In genomic region chr6:3156184-3157119, GRCh38 we compare ENCODE assay signal across 8 cellular contexts. TPM values are rescaled to one million over a fixed set of nuclear protein-coding genes. Genes with fewer than 3 reads are reported as not detected.
DNase-seq lines count a peak whose midpoint lies in the region; TF ChIP-seq lines count a peak whose summit lies in the region.
"Not testable (repeated sequence)": the region's sequence is repeated elsewhere in the genome, so short reads cannot be mapped to it uniquely, and the experiment has no call there.

No MANE protein-coding gene starts in this region.

- not testable (repeated sequence) for H3K9me3 Mint-ChIP-seq in MCF 10A (ENCODE audit: unreplicated experiment)

- DNase-seq in CD1c-positive myeloid dendritic cell (ENCODE audit: extremely low spot score) (peak; percentile 11), NCI-H345 (lab: John Stamatoyannopoulos, UW) (peak; percentile 3), MCF 10A (ENCODE audit: unreplicated experiment) (peak; percentile 21), head of caudate nucleus (peak in 38 of 42 donors; percentile 5 to 64 (median 37))
- not testable (repeated sequence) for DNase-seq in HFF-Myc (ENCODE audit: extremely low read depth, low read depth)
- peak; percentile 9 for DNase-seq in activated CD4-positive, alpha-beta T cell treated with anti-CD3 and anti-CD28 coated beads for 48 hours
- DNase-seq in stimulated activated CD8-positive, alpha-beta memory T cell treated with anti-CD3 and anti-CD28 coated beads, Interleukin-4, amount 100 ng/mL, for 48 hours, result peak; percentile 36

- intact Hi-C loops in MCF 10A (cut with micrococcal nuclease) (loop anchor here (1.0 to 5.0 kb wide), 4 partner anchors 30 to 96 kb away; partner anchors contain the start of gene BPHL), head of caudate nucleus (cut with DNase I) (loop anchor here (10.0 kb wide), 1 partner anchor 88 kb away; no protein-coding TSS in a partner anchor)

- not testable (repeated sequence) for H3K4me1 Mint-ChIP-seq in MCF 10A (ENCODE audit: insufficient read depth, unreplicated experiment)

- H3K27me3 ChIP-seq in muscle layer of duodenum (ENCODE audit: low read depth, low read length), result not testable (repeated sequence)

- H3K4me3 ChIP-seq in HFF-Myc (replicated peaks; ENCODE audit: low read depth, low read length) (peak overlapping the region; percentile 79), muscle layer of duodenum (ENCODE audit: low read depth in 1 of 2, low read length in 2 of 2) (peak overlapping the region; percentile 85 to 86)

- peak overlapping the region; percentile 72 for H3K4me3 Mint-ChIP-seq in MCF 10A (ENCODE audit: unreplicated experiment)

- peak overlapping the region; percentile 56 for H3K27ac ChIP-seq in muscle layer of duodenum (ENCODE audit: low read length)

- H3K27ac Mint-ChIP-seq in MCF 10A (ENCODE audit: low read depth, unreplicated experiment), result peak overlapping the region; percentile 23

- TSS peak; percentile 50 for BruUV-seq in MCF 10A (replicated peaks; lab: Mats Ljungman, UMichigan)

- not testable (repeated sequence) for TF ChIP-seq CTCF in HFF-Myc (IDR thresholded peaks at IDR 0.05; ENCODE audit: low read depth, low read length, missing control alignments); MCF 10A (IDR thresholded peaks at IDR 0.05; ENCODE audit: unreplicated experiment)

- POLR2A ChIA-PET in MCF 10A (lab: Yijun Ruan, JAX), result interaction anchor here (0.7 to 3.1 kb wide), 11 partner anchors 14 to 132 kb away, joined by 3 to 28 read pairs (median 4); partner anchors contain the start of gene PSMG4

- H3K4me1 ChIP-seq in muscle layer of duodenum (ENCODE audit: control insufficient read depth in 1 of 2, insufficient read depth in 2 of 2, low read length in 2 of 2), result not testable (repeated sequence)

- H3K27me3 Mint-ChIP-seq in MCF 10A (ENCODE audit: insufficient read depth, unreplicated experiment), result not testable (repeated sequence)

- CTCF ChIA-PET in MCF 10A (lab: Yijun Ruan, JAX), result interaction anchor here (0.6 to 1.2 kb wide), 11 partner anchors 14 to 1464 kb away, joined by 3 to 9 read pairs (median 4); no protein-coding TSS in a partner anchor

- H3K36me3 ChIP-seq in muscle layer of duodenum (ENCODE audit: control insufficient read depth in 1 of 2, insufficient read depth in 2 of 2, low read length in 2 of 2), result peaks cover 3 to 18% of the 10 kb centered on the region in 2 donors

- not testable (repeated sequence) for H3K9me3 ChIP-seq in muscle layer of duodenum (ENCODE audit: control insufficient read depth in 1 of 2, low read length in 2 of 2)

- not testable (repeated sequence) for H3K36me3 Mint-ChIP-seq in MCF 10A (ENCODE audit: insufficient read depth, unreplicated experiment)

RNA-seq across cellular contexts. Expression of gene TUBB2A, which starts 0.9 kb away (rescaled TPM):
- total RNA-seq in MCF 10A (2022), result 13.3 and 17.8 TPM in 2 replicates

RNA-seq across cellular contexts. Expression of gene BPHL, which starts 37.9 kb away (rescaled TPM):
- total RNA-seq in MCF 10A (2022), result 13.2 and 17.5 TPM in 2 replicates
